In the genomic region with DNA sequence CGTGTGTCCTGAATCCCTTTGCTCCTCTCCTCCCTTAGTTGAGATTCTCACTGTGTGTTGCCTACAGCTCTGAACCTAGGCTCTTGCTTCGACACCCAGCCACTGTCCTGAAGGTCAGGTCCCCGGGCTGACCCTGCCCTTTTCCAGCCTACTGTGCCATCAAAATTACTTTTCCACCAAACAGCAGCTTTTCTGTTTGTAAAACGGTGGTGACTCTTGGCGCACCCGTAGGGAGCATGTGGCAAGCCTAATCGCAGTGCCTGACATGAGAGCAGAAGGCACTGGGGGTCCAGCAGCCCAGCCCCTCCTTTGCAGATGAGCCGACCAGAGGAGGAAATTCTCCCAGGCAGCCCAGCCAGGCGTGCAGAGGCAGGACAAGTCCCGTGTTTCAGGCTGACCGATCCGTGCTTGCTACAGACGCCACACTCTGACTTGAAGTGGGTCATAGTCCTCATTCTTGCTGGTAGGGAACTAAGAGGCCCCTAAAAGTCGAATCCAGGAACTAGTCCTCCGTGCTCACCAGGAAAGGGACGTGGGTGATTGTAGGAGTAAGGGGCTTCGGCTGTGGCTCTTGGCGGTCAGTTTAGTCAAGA, we compare ENCODE assay signal across 14 cellular contexts.
"Had no signal": no experiment of that assay in that cellular context is flagged by ENCODE, and none has a peak within 500 bp of the region (broad histone marks: within the 10 kb centered on the region; RNA-seq: fewer than 3 reads in every experiment).

No MANE protein-coding gene starts in this region.

- H3K27ac Mint-ChIP-seq: activated CD8-positive, alpha-beta T cell treated with anti-CD3 and anti-CD28 coated beads, Interleukin-2, amount 10 ng/mL, durations not matched to agents 7 days and 5 days; effector memory CD8-positive, alpha-beta T cell; memory B cell; T-helper 2 cell treated with Interferon-gamma antibody and Interleukin-4, amounts not matched to agents 5 μg/mL and 100 μg/mL, for 36 hours had no signal

- H3K9me3 ChIP-seq: ascending aorta, pancreas, tibial artery, vagina had no signal

- DNase-seq: activated CD4-positive, alpha-beta T cell treated with anti-CD3 and anti-CD28 coated beads for 48 hours; activated CD8-positive, alpha-beta memory T cell treated with anti-CD3 and anti-CD28 coated beads, Interleukin-2, amount 50 U/mL, for 48 hours; activated CD8-positive, alpha-beta T cell treated with anti-CD3 and anti-CD28 coated beads, Interleukin-2, amount 10 ng/mL, durations not matched to agents 7 days and 5 days; cortex of kidney; effector memory CD8-positive, alpha-beta T cell; left colon; pancreas; small intestine; tibial artery had no signal

- H3K27me3 ChIP-seq: ascending aorta, pancreas, tibial artery, vagina had no signal

- H3K4me1 ChIP-seq: ascending aorta, pancreas had no signal

- H3K4me3 ChIP-seq: ascending aorta, cardiac muscle cell, pancreas, tibial artery, vagina had no signal

- H3K36me3 ChIP-seq: ascending aorta, cardiac muscle cell, pancreas, tibial artery had no signal

- H3K27me3 Mint-ChIP-seq: effector memory CD8-positive, alpha-beta T cell had no signal

- H3K9me3 Mint-ChIP-seq: effector memory CD8-positive, alpha-beta T cell; memory B cell; T-helper 2 cell treated with Interferon-gamma antibody and Interleukin-4, amounts not matched to agents 5 μg/mL and 100 μg/mL, for 36 hours had no signal

- H3K4me3 Mint-ChIP-seq: activated CD8-positive, alpha-beta T cell treated with anti-CD3 and anti-CD28 coated beads, Interleukin-2, amount 10 ng/mL, durations not matched to agents 7 days and 5 days; effector memory CD8-positive, alpha-beta T cell; memory B cell; T-helper 2 cell treated with Interferon-gamma antibody and Interleukin-4, amounts not matched to agents 5 μg/mL and 100 μg/mL, for 36 hours had no signal

- H3K27ac ChIP-seq: ascending aorta, cardiac muscle cell, pancreas, tibial artery, vagina had no signal

- ATAC-seq: effector memory CD8-positive, alpha-beta T cell; left colon had no signal
